Comparison of ENCODE assay signal across 1 cellular context in genomic region chr14:94005324-94005723, GRCh38.
TF ChIP-seq lines count a peak whose summit lies in the region.

No MANE protein-coding gene starts in this region.

TF ChIP-seq in HepG2, 621 proteins besides CTCF, POLR2A, EP300 and RAD21:
- TF ChIP-seq ZNF121 (CRISPR knock-in tag; IDR thresholded peaks at IDR 0.05) (no peak), CHCHD3 (CRISPR knock-in tag; IDR thresholded peaks at IDR 0.05) (no peak), ZNF513 (CRISPR knock-in tag; conservative IDR thresholded peaks at IDR 0.05) (no peak), CC2D1A (CRISPR knock-in tag; IDR thresholded peaks at IDR 0.05) (no peak), ZNF329 (CRISPR knock-in tag; IDR thresholded peaks at IDR 0.05; ENCODE audit: low read depth) (no peak), KLF15 (CRISPR knock-in tag; IDR thresholded peaks at IDR 0.05; ENCODE audit: borderline replicate concordance) (no peak), ATF2 (CRISPR knock-in tag; IDR thresholded peaks at IDR 0.05) (no peak), ZNF24 (IDR thresholded peaks at IDR 0.05) (no peak), BHLHE40 (IDR thresholded peaks at IDR 0.05; ENCODE audit: low read length) (peak; percentile 73), ZFP36L1 (CRISPR knock-in tag; IDR thresholded peaks at IDR 0.05) (no peak), FLYWCH1 (CRISPR knock-in tag; IDR thresholded peaks at IDR 0.05) (no peak), SMC3 (IDR thresholded peaks at IDR 0.05; ENCODE audit: low read length) (peak; percentile 24; the same call in 1 of the 2 replicates), MEF2D (CRISPR knock-in tag; IDR thresholded peaks at IDR 0.05) (no peak), RARA (CRISPR knock-in tag; IDR thresholded peaks at IDR 0.05) (no peak), SNAPC2 (CRISPR knock-in tag; IDR thresholded peaks at IDR 0.05) (no peak), STAG1 (CRISPR knock-in tag; IDR thresholded peaks at IDR 0.05) (peak; percentile 22; the same call in 1 of the 2 replicates), MAFF (IDR thresholded peaks at IDR 0.05; ENCODE audit: low read depth, low read length) (no peak)
- TF ChIP-seq, protein P1, sequence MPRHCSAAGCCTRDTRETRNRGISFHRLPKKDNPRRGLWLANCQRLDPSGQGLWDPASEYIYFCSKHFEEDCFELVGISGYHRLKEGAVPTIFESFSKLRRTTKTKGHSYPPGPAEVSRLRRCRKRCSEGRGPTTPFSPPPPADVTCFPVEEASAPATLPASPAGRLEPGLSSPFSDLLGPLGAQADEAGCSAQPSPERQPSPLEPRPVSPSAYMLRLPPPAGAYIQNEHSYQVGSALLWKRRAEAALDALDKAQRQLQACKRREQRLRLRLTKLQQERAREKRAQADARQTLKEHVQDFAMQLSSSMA (CRISPR knock-in tag; IDR thresholded peaks at IDR 0.05): no peak
- TF ChIP-seq, protein P2, sequence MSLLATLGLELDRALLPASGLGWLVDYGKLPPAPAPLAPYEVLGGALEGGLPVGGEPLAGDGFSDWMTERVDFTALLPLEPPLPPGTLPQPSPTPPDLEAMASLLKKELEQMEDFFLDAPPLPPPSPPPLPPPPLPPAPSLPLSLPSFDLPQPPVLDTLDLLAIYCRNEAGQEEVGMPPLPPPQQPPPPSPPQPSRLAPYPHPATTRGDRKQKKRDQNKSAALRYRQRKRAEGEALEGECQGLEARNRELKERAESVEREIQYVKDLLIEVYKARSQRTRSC (CRISPR knock-in tag; IDR thresholded peaks at IDR 0.05; ENCODE audit: low read depth): no peak
